13 cellular contexts compared by ENCODE assay signal in the genomic region with DNA sequence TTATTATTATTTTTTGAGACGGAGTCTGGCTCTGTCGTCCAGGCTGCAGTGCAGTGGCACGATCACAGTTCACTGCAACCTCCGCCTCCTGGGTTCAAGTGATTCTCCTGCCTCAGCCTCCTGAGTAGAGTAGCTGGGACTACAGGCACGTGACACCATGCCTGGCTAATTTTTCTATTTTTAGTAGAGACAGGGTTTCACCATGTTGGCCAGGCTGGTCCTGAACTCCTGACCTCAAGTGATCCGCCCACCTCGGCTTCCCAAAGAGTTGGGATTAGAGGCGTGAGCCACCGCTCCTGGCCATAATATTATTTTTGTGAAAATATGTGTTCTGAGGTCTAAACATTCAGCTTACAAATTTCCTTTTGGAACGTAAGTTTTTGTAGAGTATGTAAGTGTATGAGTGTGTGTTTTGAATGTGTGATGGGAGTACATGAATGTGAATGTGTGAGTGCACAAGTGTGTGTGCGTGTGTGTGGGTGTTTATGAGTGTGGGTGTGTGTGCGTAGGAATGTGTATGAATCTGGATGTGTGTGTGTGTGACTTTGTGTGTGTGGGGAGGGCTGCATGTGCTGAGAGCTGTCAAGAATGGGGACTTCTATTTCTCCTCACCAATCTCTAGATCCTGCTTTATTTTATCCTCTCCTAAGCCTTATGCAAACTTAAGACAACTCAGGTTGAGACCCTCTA.
"Had no signal": no experiment of that assay in that cellular context is flagged by ENCODE, and none has a peak within 500 bp of the region (broad histone marks: within the 10 kb centered on the region; RNA-seq: fewer than 3 reads in every experiment).

No MANE protein-coding gene starts in this region.

- H3K27ac Mint-ChIP-seq: natural killer cell; stimulated activated naive CD8-positive, alpha-beta T cell treated with anti-CD3 and anti-CD28 coated beads, Interleukin-15, Interleukin-2, amounts not matched to agents 100 ng/mL and 50 ng/mL, for 24 hours had no signal

- H3K4me3 ChIP-seq: dorsolateral prefrontal cortex, upper lobe of right lung had no signal

- H3K9me3 Mint-ChIP-seq: natural killer cell; stimulated activated naive CD8-positive, alpha-beta T cell treated with anti-CD3 and anti-CD28 coated beads, Interleukin-15, Interleukin-2, amounts not matched to agents 100 ng/mL and 50 ng/mL, for 24 hours had no signal

- H3K4me3 Mint-ChIP-seq: activated naive CD8-positive, alpha-beta T cell; natural killer cell; stimulated activated naive CD8-positive, alpha-beta T cell treated with anti-CD3 and anti-CD28 coated beads, Interleukin-15, Interleukin-2, amounts not matched to agents 100 ng/mL and 50 ng/mL, for 24 hours had no signal

- H3K36me3 ChIP-seq: upper lobe of right lung had no signal

- ATAC-seq: esophagus mucosa had no signal

- DNase-seq: activated CD4-positive, alpha-beta T cell treated with anti-CD3 and anti-CD28 coated beads for 1 hour; activated CD8-positive, alpha-beta memory T cell treated with anti-CD3 and anti-CD28 coated beads for 24 hours; activated effector memory CD4-positive, alpha-beta T cell treated with Interleukin-2 at 50 U/mL for 16 hours; anterior cingulate cortex; dorsolateral prefrontal cortex; foreskin fibroblast; left colon; natural killer cell; stimulated activated CD4-positive, alpha-beta T cell treated with anti-CD3 and anti-CD28 coated beads, Interleukin-4, amount 100 ng/mL, for 1 hour; upper lobe of right lung had no signal

- H3K36me3 Mint-ChIP-seq: activated naive CD8-positive, alpha-beta T cell; natural killer cell had no signal

- H3K27me3 ChIP-seq: dorsolateral prefrontal cortex, upper lobe of right lung had no signal

- H3K9me3 ChIP-seq: upper lobe of right lung had no signal

- H3K27me3 Mint-ChIP-seq: stimulated activated naive CD8-positive, alpha-beta T cell treated with anti-CD3 and anti-CD28 coated beads, Interleukin-15, Interleukin-2, amounts not matched to agents 100 ng/mL and 50 ng/mL, for 24 hours had no signal
